ENCODE assay signal across 9 cellular contexts in genomic region chr2:239225921-239226561, GRCh38.
A peak's percentile ranks its signal among the peaks of the same experiment; 100 is the strongest.
DNase-seq lines count a peak whose midpoint lies in the region; ATAC-seq and TF ChIP-seq lines count a peak whose summit lies in the region.
"Had no signal": no experiment of that assay in that cellular context is flagged by ENCODE, and none has a peak within 500 bp of the region (broad histone marks: within the 10 kb centered on the region; RNA-seq: fewer than 3 reads in every experiment).

No MANE protein-coding gene starts in this region.

- TF ChIP-seq CTCF in ascending aorta (IDR thresholded peaks at IDR 0.05) = no peak

- DNase-seq in HCEC 1CT (peak; percentile 47), ascending aorta (ENCODE audit: low spot score in 2 of 2) (peak in 1 of 2 donors; percentile 65), kidney tubule cell (ENCODE audit: low spot score) (peak; percentile 11)
- no peak for DNase-seq in stimulated activated naive CD4-positive, alpha-beta T cell (lab: John Stamatoyannopoulos, UW)
- DNase-seq in activated CD4-positive, CD25-positive, alpha-beta regulatory T cell (lab: John Stamatoyannopoulos, UW) = no peak

- no peak overlapping the region for H3K4me3 Mint-ChIP-seq in stimulated activated memory B cell treated with anti-CD40 and anti-IgM and Interleukin-4, amounts not matched to agents 10 μg/mL and 1 μg/mL and 100 μg/mL, for 72 hours

- ATAC-seq in HG02678 (IDR thresholded peaks at IDR 0.05; ENCODE audit: unreplicated experiment) = no peak
- no peak for ATAC-seq in stimulated activated memory B cell treated with anti-CD40 and anti-IgM and Interleukin-4, amounts not matched to agents 10 μg/mL and 1 μg/mL and 100 μg/mL, for 72 hours

- intact Hi-C loops in ascending aorta (cut with DNase I) = loop anchor here (2.0 to 10.0 kb wide), 5 partner anchors 27 to 1029 kb away; partner anchors contain the start of gene HDAC4

- H3K4me1 ChIP-seq in ascending aorta = peaks cover 19 to 55% of the 10 kb centered on the region in 2 donors
- H3K4me1 ChIP-seq in subcutaneous abdominal adipose tissue (ENCODE audit: control insufficient read depth in 5 of 5, insufficient read depth in 5 of 5, low read length in 5 of 5) = peaks cover 33 to 81% (median 71%) of the 10 kb centered on the region in 5 donors

- H3K27me3 Mint-ChIP-seq in stimulated activated memory B cell treated with anti-CD40 and anti-IgM and Interleukin-4, amounts not matched to agents 10 μg/mL and 1 μg/mL and 100 μg/mL, for 72 hours = no peaks in the 10 kb centered on the region

- no peak overlapping the region for H3K4me3 ChIP-seq in ascending aorta
- H3K4me3 ChIP-seq in subcutaneous abdominal adipose tissue (ENCODE audit: low read depth in 1 of 5, low read length in 5 of 5) = peak overlapping the region in 2 of 5 donors; percentile 6 to 13

- H3K27ac ChIP-seq in ascending aorta = peak overlapping the region; percentile 78 to 96
- peak overlapping the region; percentile 96 for H3K27ac ChIP-seq in subcutaneous abdominal adipose tissue (ENCODE audit: low read depth, low read length)
- H3K27ac ChIP-seq: RWPE1 had no signal

- H3K9ac ChIP-seq in subcutaneous abdominal adipose tissue (ENCODE audit: low read length in 5 of 5) = peak overlapping the region; percentile 26 to 78 (median 60)

- H3K36me3 ChIP-seq in ascending aorta (no peaks in the 10 kb centered on the region), subcutaneous abdominal adipose tissue (ENCODE audit: control insufficient read depth in 5 of 5, insufficient read depth in 5 of 5, low read length in 5 of 5) (no peaks in the 10 kb centered on the region)

- H3K27me3 ChIP-seq in ascending aorta (no peaks in the 10 kb centered on the region), subcutaneous abdominal adipose tissue (ENCODE audit: control insufficient read depth in 5 of 5, insufficient read depth in 4 of 5, low read length in 5 of 5) (no peaks in the 10 kb centered on the region)

- H3K9me3 Mint-ChIP-seq in stimulated activated memory B cell treated with anti-CD40 and anti-IgM and Interleukin-4, amounts not matched to agents 10 μg/mL and 1 μg/mL and 100 μg/mL, for 72 hours = no peaks in the 10 kb centered on the region

- H3K4me1 Mint-ChIP-seq in stimulated activated memory B cell treated with anti-CD40 and anti-IgM and Interleukin-4, amounts not matched to agents 10 μg/mL and 1 μg/mL and 100 μg/mL, for 72 hours = peaks cover 21% of the 10 kb centered on the region

- no peaks in the 10 kb centered on the region for H3K9me3 ChIP-seq in ascending aorta
- no peaks in the 10 kb centered on the region for H3K9me3 ChIP-seq in subcutaneous abdominal adipose tissue (ENCODE audit: control insufficient read depth in 5 of 5, low read length in 5 of 5)

- no peak overlapping the region for H3K27ac Mint-ChIP-seq in stimulated activated memory B cell treated with anti-CD40 and anti-IgM and Interleukin-4, amounts not matched to agents 10 μg/mL and 1 μg/mL and 100 μg/mL, for 72 hours

- H3K36me3 Mint-ChIP-seq in stimulated activated memory B cell treated with anti-CD40 and anti-IgM and Interleukin-4, amounts not matched to agents 10 μg/mL and 1 μg/mL and 100 μg/mL, for 72 hours = no peaks in the 10 kb centered on the region

Comparison
In these comparisons a context has a peak if more than half of its experiments do, and no peak if none do; other contexts are left out.
1. DNase-seq: peak in HCEC 1CT (single experiment) and kidney tubule cell (single experiment); none in stimulated activated naive CD4-positive, alpha-beta T cell (0 of 6) and activated CD4-positive, CD25-positive, alpha-beta regulatory T cell (0 of 4).